29 cellular contexts compared by ENCODE assay signal in genomic region chr6:149372062-149372461, GRCh38.
"Had no signal": no experiment of that assay in that cellular context is flagged by ENCODE, and none has a peak within 500 bp of the region (broad histone marks: within the 10 kb centered on the region; RNA-seq: fewer than 3 reads in every experiment).

No MANE protein-coding gene starts in this region.

- H3K27me3 Mint-ChIP-seq: activated CD4-positive, alpha-beta memory T cell treated with anti-CD3 and anti-CD28 coated beads for 36 hours; activated CD4-positive, alpha-beta T cell treated with anti-CD3 and anti-CD28 coated beads, Interleukin-2, amount 10 ng/mL, durations not matched to agents 24 days and 14 days; progenitor cell of endocrine pancreas; stimulated activated naive CD8-positive, alpha-beta T cell treated with anti-CD3 and anti-CD28 coated beads, Interleukin-15, amount 100 ng/mL, for 72 hours; type B pancreatic cell had no signal

- H3K9me3 Mint-ChIP-seq: activated CD4-positive, alpha-beta memory T cell treated with anti-CD3 and anti-CD28 coated beads for 36 hours; activated CD4-positive, alpha-beta T cell treated with anti-CD3 and anti-CD28 coated beads, Interleukin-2, amount 10 ng/mL, durations not matched to agents 24 days and 14 days; activated naive CD4-positive, alpha-beta T cell treated with anti-CD3 and anti-CD28 coated beads, Interleukin-2, amount 50 U/mL, for 72 hours; activated T-cell treated with anti-CD3 and anti-CD28 coated beads, Interleukin-2, amount 50 U/mL, for 4 hours; activated T-helper 2 cell treated with anti-CD3 and anti-CD28 coated beads, Interferon-gamma antibody, Interleukin-2, Interleukin-4, amounts not matched to agents 10 μg/mL and 5 μg/mL and 100 μg/mL, durations not matched to agents 14 hours and 24 hours and 36 hours; stimulated activated effector memory CD8-positive, alpha-beta T cell treated with anti-CD3 and anti-CD28 coated beads, Interleukin-12 subunit alpha, Interleukin-12 subunit beta, amount 100 ng/mL, for 72 hours; stimulated activated naive CD8-positive, alpha-beta T cell treated with anti-CD3 and anti-CD28 coated beads, Interleukin-15, amount 100 ng/mL, for 72 hours; type B pancreatic cell had no signal

- H3K4me1 Mint-ChIP-seq: nephron progenitor cell had no signal

- H3K4me1 ChIP-seq: esophagus squamous epithelium, vagina had no signal

- H3K27me3 ChIP-seq: esophagus squamous epithelium, heart right ventricle, neutrophil, vagina had no signal

- DNase-seq: activated CD4-positive, alpha-beta memory T cell treated with anti-CD3 and anti-CD28 coated beads for 36 hours; activated CD4-positive, alpha-beta T cell treated with anti-CD3 and anti-CD28 coated beads, Interleukin-2, amount 10 ng/mL, durations not matched to agents 24 days and 14 days; activated CD4-positive, CD25-positive, alpha-beta regulatory T cell treated with anti-CD3 and anti-CD28 coated beads, Interleukin-2, amount 50 U/mL, for 72 hours; activated naive CD4-positive, alpha-beta T cell; activated T-cell treated with anti-CD3 and anti-CD28 coated beads, Interleukin-2, amount 50 U/mL, for 4 hours; dermis blood vessel endothelial cell; effector CD4-positive, alpha-beta T cell; esophagus squamous epithelium; foreskin melanocyte; heart right ventricle; left ventricle myocardium inferior; mucosa of descending colon; nephron progenitor cell; stimulated activated CD4-positive, alpha-beta T cell treated with anti-CD3 and anti-CD28 coated beads, Interleukin-12 subunit alpha, Interleukin-12 subunit beta, amount 100 ng/mL, for 4 hours; stimulated activated CD4-positive, alpha-beta T cell treated with anti-CD3 and anti-CD28 coated beads, Interleukin-4, amount 100 ng/mL, for 1 hour; stimulated activated naive CD8-positive, alpha-beta T cell treated with anti-CD3 and anti-CD28 coated beads, Interleukin-15, amount 100 ng/mL, for 72 hours; substantia nigra; T-helper 9 cell had no signal

- H3K9me3 ChIP-seq: esophagus squamous epithelium, heart right ventricle, left ventricle myocardium inferior, mucosa of descending colon, neutrophil, vagina had no signal

- H3K36me3 ChIP-seq: left ventricle myocardium inferior had no signal

- ATAC-seq: activated naive CD4-positive, alpha-beta T cell treated with anti-CD3 and anti-CD28 coated beads, Interleukin-2, amount 50 U/mL, for 72 hours; activated T-cell treated with anti-CD3 and anti-CD28 coated beads, Interleukin-2, amount 50 U/mL, for 4 hours; heart right ventricle; mucosa of descending colon; sciatic nerve; stimulated activated effector memory CD8-positive, alpha-beta T cell treated with anti-CD3 and anti-CD28 coated beads, Interleukin-12 subunit alpha, Interleukin-12 subunit beta, amount 100 ng/mL, for 72 hours; stimulated activated naive CD8-positive, alpha-beta T cell treated with anti-CD3 and anti-CD28 coated beads, Interleukin-15, amount 100 ng/mL, for 72 hours had no signal

- H3K4me3 Mint-ChIP-seq: activated CD4-positive, alpha-beta memory T cell treated with anti-CD3 and anti-CD28 coated beads for 36 hours; activated T-cell treated with anti-CD3 and anti-CD28 coated beads, Interleukin-2, amount 50 U/mL, for 4 hours; nephron progenitor cell; stimulated activated effector memory CD8-positive, alpha-beta T cell treated with anti-CD3 and anti-CD28 coated beads, Interleukin-12 subunit alpha, Interleukin-12 subunit beta, amount 100 ng/mL, for 72 hours; stimulated activated naive CD8-positive, alpha-beta T cell treated with anti-CD3 and anti-CD28 coated beads, Interleukin-15, amount 100 ng/mL, for 72 hours; type B pancreatic cell had no signal

- H3K27ac ChIP-seq: epithelial cell of prostate, esophagus squamous epithelium, heart right ventricle, left ventricle myocardium inferior, skin epidermis, vagina had no signal

- H3K27ac Mint-ChIP-seq: activated naive CD4-positive, alpha-beta T cell treated with anti-CD3 and anti-CD28 coated beads, Interleukin-2, amount 50 U/mL, for 72 hours; nephron progenitor cell; progenitor cell of endocrine pancreas; stimulated activated effector memory CD8-positive, alpha-beta T cell treated with anti-CD3 and anti-CD28 coated beads, Interleukin-12 subunit alpha, Interleukin-12 subunit beta, amount 100 ng/mL, for 72 hours; stimulated activated naive CD8-positive, alpha-beta T cell treated with anti-CD3 and anti-CD28 coated beads, Interleukin-15, amount 100 ng/mL, for 72 hours; type B pancreatic cell had no signal

- H3K4me3 ChIP-seq: esophagus squamous epithelium, heart right ventricle, left ventricle myocardium inferior, lung, mucosa of descending colon, skin epidermis, vagina had no signal
